In genomic region chr2:240437861-240438809, GRCh38 we compare ENCODE assay signal across 8 cellular contexts. TPM values are rescaled to one million over a fixed set of nuclear protein-coding genes. Genes with fewer than 3 reads are reported as not detected.
DNase-seq lines count a peak whose midpoint lies in the region; ATAC-seq and TF ChIP-seq lines count a peak whose summit lies in the region.

No MANE protein-coding gene starts in this region.

- H3K9me3 ChIP-seq in left ventricle myocardium inferior (replicated peaks) (no peaks in the 10 kb centered on the region), gastrocnemius medialis (no peaks in the 10 kb centered on the region)

- peaks cover 9% of the 10 kb centered on the region for H3K4me1 Mint-ChIP-seq in T-helper 1 cell treated with Interleukin-12 subunit alpha and Interleukin-12 subunit beta and Interleukin-4 antibody, amounts not matched to agents 30 μg/mL and 1 μg/mL, for 36 hours (ENCODE audit: low read depth)

- no peaks in the 10 kb centered on the region for H3K36me3 Mint-ChIP-seq in T-helper 1 cell treated with Interleukin-12 subunit alpha and Interleukin-12 subunit beta and Interleukin-4 antibody, amounts not matched to agents 30 μg/mL and 1 μg/mL, for 36 hours (ENCODE audit: low read depth)

- in situ Hi-C loops in gastrocnemius medialis (cut with MboI; ENCODE audit: low sequenced_read_pairs in 4 of 4) = loop anchor here in 3 of 4 donors (5.0 to 25.0 kb wide), 3 partner anchors 201 to 211 kb away; no protein-coding TSS in a partner anchor

- H3K4me3 Mint-ChIP-seq in T-helper 1 cell treated with Interleukin-12 subunit alpha and Interleukin-12 subunit beta and Interleukin-4 antibody, amounts not matched to agents 30 μg/mL and 1 μg/mL, for 36 hours = peak overlapping the region; percentile 2

- peak; percentile 96 for TF ChIP-seq CTCF in left ventricle myocardium inferior (IDR thresholded peaks at IDR 0.05; ENCODE audit: borderline replicate concordance)
- peak; percentile 92 to 99 (median 98) for TF ChIP-seq CTCF in gastrocnemius medialis (IDR thresholded peaks at IDR 0.05 in 4 of 5, conservative IDR thresholded peaks at IDR 0.05 in 1 of 5)

- H3K9me3 Mint-ChIP-seq in T-helper 1 cell treated with Interleukin-12 subunit alpha and Interleukin-12 subunit beta and Interleukin-4 antibody, amounts not matched to agents 30 μg/mL and 1 μg/mL, for 36 hours = no peaks in the 10 kb centered on the region

- intact Hi-C loops in left ventricle myocardium inferior (cut with micrococcal nuclease) (loop anchor here (5.0 kb wide), 1 partner anchor 196 kb away; no protein-coding TSS in a partner anchor), gastrocnemius medialis (cut with DNase I; ENCODE audit: low total_unique reads) (loop anchor here (1.0 to 10.0 kb wide), 6 partner anchors 51 to 303 kb away; partner anchors contain the start of gene COPS9)

- H3K27ac Mint-ChIP-seq in T-helper 1 cell treated with Interleukin-12 subunit alpha and Interleukin-12 subunit beta and Interleukin-4 antibody, amounts not matched to agents 30 μg/mL and 1 μg/mL, for 36 hours = no peak overlapping the region

- H3K27me3 ChIP-seq in left ventricle myocardium inferior (ENCODE audit: low read depth) = peaks cover 47% of the 10 kb centered on the region
- H3K27me3 ChIP-seq in gastrocnemius medialis = no peaks in the 10 kb centered on the region

- no peaks in the 10 kb centered on the region for H3K36me3 ChIP-seq in left ventricle myocardium inferior
- no peaks in the 10 kb centered on the region for H3K36me3 ChIP-seq in gastrocnemius medialis

- H3K27ac ChIP-seq in left ventricle myocardium inferior (replicated peaks) = peak overlapping the region; percentile 95
- H3K27ac ChIP-seq in gastrocnemius medialis = peak overlapping the region; percentile 84 to 97 (median 93)

- TF ChIP-seq POLR2A in gastrocnemius medialis (IDR thresholded peaks at IDR 0.05) = no peak

- DNase-seq in DMS114 treated with DMSO at 0.1 percent for 48 hours (lab: John Stamatoyannopoulos, UW; ENCODE audit: unreplicated experiment) = peak; percentile 35
- peak; percentile 96 for DNase-seq in HuH-7.5 (ENCODE audit: low spot score)
- DNase-seq in amygdala (lab: John Stamatoyannopoulos, UW) = peak in 53 of 56 donors; percentile 32 to 86 (median 75)
- DNase-seq in left ventricle myocardium inferior = peak; percentile 64
- peak; percentile 53 to 83 for DNase-seq in gastrocnemius medialis

- H3K4me3 ChIP-seq in left ventricle myocardium inferior (peak overlapping the region; percentile 87), gastrocnemius medialis (peak overlapping the region; percentile 49 to 91 (median 59))

- H3K4me1 ChIP-seq in left ventricle myocardium inferior = peaks cover 71% of the 10 kb centered on the region
- H3K4me1 ChIP-seq in gastrocnemius medialis = peaks cover 56 to 66% of the 10 kb centered on the region in 2 donors

- peaks cover 15% of the 10 kb centered on the region for H3K27me3 Mint-ChIP-seq in T-helper 1 cell treated with Interleukin-12 subunit alpha and Interleukin-12 subunit beta and Interleukin-4 antibody, amounts not matched to agents 30 μg/mL and 1 μg/mL, for 36 hours (ENCODE audit: low read depth)

- ATAC-seq in gastrocnemius medialis (peak; percentile 55 to 57), HG03521 (IDR thresholded peaks at IDR 0.05; ENCODE audit: unreplicated experiment) (no peak), GM18520 (IDR thresholded peaks at IDR 0.05; ENCODE audit: unreplicated experiment) (no peak)

RNA-seq across cellular contexts. Expression of gene GPC1, which starts 2.7 kb away (rescaled TPM):
- total RNA-seq in left ventricle myocardium inferior = 187 TPM
- total RNA-seq in gastrocnemius medialis = 100 to 1,000 TPM; 112 to 188 (median 180) TPM

Comparison
In these comparisons a context has a peak if more than half of its experiments do, and no peak if none do; other contexts are left out.
1. DNase-seq: peak in every context shown above with its lines; median percentile 96 in HuH-7.5; 75 in amygdala; 68 in gastrocnemius medialis; 64 in left ventricle myocardium inferior; 35 in DMS114 treated with DMSO at 0.1 percent for 48 hours.
2. ATAC-seq: peak in gastrocnemius medialis (2 of 2); none in HG03521 (single experiment) and GM18520 (single experiment).